8 cellular contexts compared by ENCODE assay signal in genomic region chr12:52221912-52222457, GRCh38. TPM values are rescaled to one million over a fixed set of nuclear protein-coding genes. Genes with fewer than 3 reads are reported as not detected.
DNase-seq lines count a peak whose midpoint lies in the region; ATAC-seq, FAIRE-seq and TF ChIP-seq lines count a peak whose summit lies in the region.

No MANE protein-coding gene starts in this region.

- in situ Hi-C loops in astrocyte of the spinal cord (cut with HindIII; ENCODE audit: low sequenced_read_pairs): no loop called here
- in situ Hi-C loops in HepG2 (cut with HindIII; ENCODE audit: extremely low pct_ligation_motif_present, low pct_unique_long_range_greater_than_20kb): no loop called here

- peak; percentile 77 for TF ChIP-seq CTCF in HFF-Myc (IDR thresholded peaks at IDR 0.05; ENCODE audit: low read depth, low read length, missing control alignments)
- TF ChIP-seq CTCF in astrocyte of the spinal cord (IDR thresholded peaks at IDR 0.05; ENCODE audit: low read depth, low read length): peak; percentile 63
- TF ChIP-seq CTCF in HepG2 (CRISPR knock-in tag; IDR thresholded peaks at IDR 0.05): peak; percentile 55

- H3K4me2 ChIP-seq in HepG2 (ENCODE audit: low read depth, low read length): no peak overlapping the region

- no peak overlapping the region for H3K9ac ChIP-seq in HepG2 (ENCODE audit: insufficient read depth, low read depth, low read length)

- DNase-seq in Ammon's horn (ENCODE audit: low spot score) (peak; percentile 66), HFF-Myc (ENCODE audit: extremely low read depth, low read depth) (no peak), T-cell (peak in 22 of 34 experiments; percentile 2 to 53 (median 20)), astrocyte of the spinal cord (ENCODE audit: low read depth, low spot score) (no peak), HepG2 (ENCODE audit: low spot score) (no peak), KG1 (lab: John Stamatoyannopoulos, UW) (no peak)
- peak; percentile 94 for DNase-seq in stimulated activated CD8-positive, alpha-beta memory T cell treated with anti-CD3 and anti-CD28 coated beads, Interleukin-4, amount 100 ng/mL, for 48 hours

- POLR2A ChIA-PET in T-cell (lab: Charles Lee) (no interaction called here), HepG2 (lab: Yijun Ruan, JAX) (no interaction called here)

- H3K9me3 ChIP-seq in HepG2 (ENCODE audit: low read length): no peaks in the 10 kb centered on the region

- H3K27me3 ChIP-seq in HepG2 (ENCODE audit: control insufficient read depth in 1 of 2, insufficient read depth in 2 of 2, low read length in 2 of 2): peaks cover 0 to 6% of the 10 kb centered on the region in 2 experiments; a peak in 2 of 5 replicates

- no peak overlapping the region for H2AFZ ChIP-seq in HepG2 (ENCODE audit: low read length)

- no TSS peak for BruUV-seq in HepG2 (replicated peaks; lab: Mats Ljungman, UMichigan)

- TF ChIP-seq POLR2A in HepG2 (IDR thresholded peaks at IDR 0.05; ENCODE audit: insufficient read depth in 1 of 2, low read depth in 2 of 2, low read length in 2 of 2): no peak

- no peak overlapping the region for H3K27ac Mint-ChIP-seq in T-cell

- H3K79me2 ChIP-seq in HepG2 (ENCODE audit: insufficient read depth, low read length): no peaks in the 10 kb centered on the region

- H4K20me1 ChIP-seq in HepG2 (ENCODE audit: insufficient read depth, low read length): no peaks in the 10 kb centered on the region

- intact Hi-C loops in HepG2 (cut with micrococcal nuclease; ENCODE audit: unreplicated experiment): no loop called here

- ATAC-seq in T-cell (replicated peaks in 1 of 4) (peak in 3 of 4 experiments; percentile 27 to 34 (median 32)), HepG2 (peak; percentile 37; the same call in 1 of the 3 replicates), GM21526 (IDR thresholded peaks at IDR 0.05; ENCODE audit: low FRiP score, unreplicated experiment) (no peak)

- WGBS in HepG2 (ENCODE audit: low lambda C conversion rate): 40% methylated on average over 2 of the region's 8 CpGs

- H3K36me3 Mint-ChIP-seq in T-cell: no peaks in the 10 kb centered on the region

- H3K36me3 ChIP-seq in HepG2 (replicated peaks in 1 of 2; ENCODE audit: control insufficient read depth in 1 of 2, insufficient read depth in 2 of 2, low read length in 2 of 2): no peaks in the 10 kb centered on the region

- peaks cover 17 to 41% of the 10 kb centered on the region in 2 donors for H3K27me3 Mint-ChIP-seq in T-cell

- H3K27ac ChIP-seq in HepG2 (ENCODE audit: extremely low read length, insufficient read depth, low read length): no peak overlapping the region

- H3K4me3 Mint-ChIP-seq in T-cell: no peak overlapping the region

- TF ChIP-seq EP300 in HepG2 (IDR thresholded peaks at IDR 0.05; ENCODE audit: low read depth in 2 of 2, low read length in 2 of 2) (no peak), HepG2 (CRISPR knock-in tag; IDR thresholded peaks at IDR 0.05; ENCODE audit: borderline replicate concordance) (no peak)

- no peak for FAIRE-seq in HepG2 (lab: Jason Lieb, UNC)

- no peak overlapping the region for H3K4me3 ChIP-seq in HFF-Myc (replicated peaks; ENCODE audit: low read depth, low read length)
- H3K4me3 ChIP-seq in astrocyte of the spinal cord (ENCODE audit: low read depth, low read length): no peak overlapping the region
- no peak overlapping the region for H3K4me3 ChIP-seq in HepG2 (replicated peaks in 1 of 3; ENCODE audit: insufficient read depth in 1 of 3, low read depth in 2 of 3, low read length in 3 of 3)

- CTCF ChIA-PET in T-cell (lab: Charles Lee): no interaction called here
- CTCF ChIA-PET in HepG2 (lab: Yijun Ruan, JAX; ENCODE audit: low intra/inter-chr PET ratio, low total read pairs): interaction anchor here (1.4 kb wide), 1 partner anchor 57 kb away, joined by 4 read pairs; no protein-coding TSS in a partner anchor

- peaks cover 5% of the 10 kb centered on the region; the same call in 1 of the 2 replicates for H3K4me1 ChIP-seq in HepG2 (ENCODE audit: insufficient read depth, low read length)

- no peaks in the 10 kb centered on the region for H3K4me1 Mint-ChIP-seq in T-cell

- no peak for TF ChIP-seq RAD21 in HepG2 (CRISPR knock-in tag; IDR thresholded peaks at IDR 0.05)

- H3K9me3 Mint-ChIP-seq in T-cell: no peaks in the 10 kb centered on the region

TF ChIP-seq in HepG2, 621 proteins besides CTCF, POLR2A, EP300 and RAD21 (continues in another document):
- TF ChIP-seq HMG20A (CRISPR knock-in tag; IDR thresholded peaks at IDR 0.05; ENCODE audit: borderline replicate concordance): no peak

RNA-seq across cellular contexts. Expression of gene KRT7, which starts 11.1 kb away (rescaled TPM):
- total RNA-seq in T-cell (1 to 10 TPM in 3 of 5 donors, not detected in 2; 2.7 to 3.8 (median 3.3) TPM), HepG2 (2016; rRNA removed; fragmentation: Illumina TruSeq; extraction: Trizol) (not detected in 2 replicates)
- not detected in 2 replicates for total RNA-seq in HepG2 (2016; cell fraction: cytosol; rRNA removed; fragmentation: Illumina TruSeq; extraction: Trizol; ENCODE audit: low read depth)
- total RNA-seq in HepG2 (2016; cell fraction: insoluble cytoplasmic fraction; rRNA removed; fragmentation: Illumina TruSeq; extraction: Trizol): not detected in 2 replicates
- 0.31 TPM in 1 of 2 replicates, not detected in the other for total RNA-seq in HepG2 (2016; cell fraction: membrane; rRNA removed; fragmentation: Illumina TruSeq; extraction: Trizol)
- total RNA-seq in HepG2 (2016; cell fraction: nucleus; rRNA removed; fragmentation: Illumina TruSeq; extraction: Trizol): not detected in 2 replicates
- polyA plus RNA-seq in HepG2 (2011; rRNA removed): 0.83 TPM in 1 of 2 replicates, not detected in the other
- polyA plus RNA-seq in HepG2 (2011; cell fraction: cytosol; rRNA removed): 0.47 and 1.2 TPM in 2 replicates
- not detected in 2 replicates for polyA plus RNA-seq in HepG2 (2011; cell fraction: nucleus; rRNA removed)
- not detected in 2 replicates for polyA plus RNA-seq in HepG2 (2012)
- polyA plus RNA-seq in HepG2 (2016; cell fraction: cytosol; fragmentation: Illumina TruSeq; extraction: Trizol; ENCODE audit: low read depth): 0.34 TPM in 1 of 2 replicates, not detected in the other
- not detected in 2 replicates for polyA plus RNA-seq in HepG2 (2016; cell fraction: insoluble cytoplasmic fraction; fragmentation: Illumina TruSeq; extraction: Trizol; ENCODE audit: low read depth)
- not detected in 2 replicates for polyA plus RNA-seq in HepG2 (2016; cell fraction: membrane; fragmentation: Illumina TruSeq; extraction: Trizol; ENCODE audit: low read depth)
- not detected in 2 replicates for polyA plus RNA-seq in HepG2 (2016; cell fraction: nucleus; fragmentation: Illumina TruSeq; extraction: Trizol; ENCODE audit: insufficient read depth, low read depth)
- 646 TPM in 1 of 2 replicates, not detected in the other for polyA minus RNA-seq in HepG2 (2011; rRNA and poly(A)+ RNA removed; ENCODE audit: low replicate concordance)
- polyA minus RNA-seq in HepG2 (2011; cell fraction: cytosol; rRNA and poly(A)+ RNA removed): 4.2 and 7.9 TPM in 2 replicates
- 1.5 and 2.7 TPM in 2 replicates for polyA minus RNA-seq in HepG2 (2011; cell fraction: nucleus; rRNA and poly(A)+ RNA removed)

RNA-seq across cellular contexts. Expression of gene KRT80, which starts 30.2 kb away (rescaled TPM):
- under 1 TPM in 2 of 5 donors, not detected in 3; 0.09 to 0.12 TPM for total RNA-seq in T-cell
- 0.27 and 0.58 TPM in 2 replicates for total RNA-seq in HepG2 (2016; rRNA removed; fragmentation: Illumina TruSeq; extraction: Trizol)
- 0.10 TPM in 1 of 2 replicates, not detected in the other for total RNA-seq in HepG2 (2016; cell fraction: cytosol; rRNA removed; fragmentation: Illumina TruSeq; extraction: Trizol; ENCODE audit: low read depth)
- total RNA-seq in HepG2 (2016; cell fraction: insoluble cytoplasmic fraction; rRNA removed; fragmentation: Illumina TruSeq; extraction: Trizol): 0.37 and 0.39 TPM in 2 replicates
- 0.34 and 0.38 TPM in 2 replicates for total RNA-seq in HepG2 (2016; cell fraction: membrane; rRNA removed; fragmentation: Illumina TruSeq; extraction: Trizol)
- total RNA-seq in HepG2 (2016; cell fraction: nucleus; rRNA removed; fragmentation: Illumina TruSeq; extraction: Trizol): 0.41 and 0.53 TPM in 2 replicates
- 0.53 and 0.76 TPM in 2 replicates for polyA plus RNA-seq in HepG2 (2011; rRNA removed)
- polyA plus RNA-seq in HepG2 (2011; cell fraction: cytosol; rRNA removed): 0.43 and 0.69 TPM in 2 replicates
- 0.71 and 0.74 TPM in 2 replicates for polyA plus RNA-seq in HepG2 (2011; cell fraction: nucleus; rRNA removed)
- 0.08 and 0.25 TPM in 2 replicates for polyA plus RNA-seq in HepG2 (2012)
- 0.09 and 0.11 TPM in 2 replicates for polyA plus RNA-seq in HepG2 (2016; cell fraction: cytosol; fragmentation: Illumina TruSeq; extraction: Trizol; ENCODE audit: low read depth)
- 0.62 and 0.85 TPM in 2 replicates for polyA plus RNA-seq in HepG2 (2016; cell fraction: insoluble cytoplasmic fraction; fragmentation: Illumina TruSeq; extraction: Trizol; ENCODE audit: low read depth)
- 0.37 and 0.48 TPM in 2 replicates for polyA plus RNA-seq in HepG2 (2016; cell fraction: membrane; fragmentation: Illumina TruSeq; extraction: Trizol; ENCODE audit: low read depth)
- 0.92 and 1.2 TPM in 2 replicates for polyA plus RNA-seq in HepG2 (2016; cell fraction: nucleus; fragmentation: Illumina TruSeq; extraction: Trizol; ENCODE audit: insufficient read depth, low read depth)
- 1.4 and 134 TPM in 2 replicates for polyA minus RNA-seq in HepG2 (2011; rRNA and poly(A)+ RNA removed; ENCODE audit: low replicate concordance)
- polyA minus RNA-seq in HepG2 (2011; cell fraction: cytosol; rRNA and poly(A)+ RNA removed): 0.70 and 1.1 TPM in 2 replicates
- 0.26 and 0.62 TPM in 2 replicates for polyA minus RNA-seq in HepG2 (2011; cell fraction: nucleus; rRNA and poly(A)+ RNA removed)

RNA-seq across cellular contexts. Expression of gene KRT86, which starts 52.5 kb away (rescaled TPM):
- total RNA-seq in T-cell: under 1 TPM in 1 of 5 donors, not detected in 4; 0.35 TPM
- total RNA-seq in HepG2 (2016; rRNA removed; fragmentation: Illumina TruSeq; extraction: Trizol): not detected in 2 replicates
- not detected in 2 replicates for total RNA-seq in HepG2 (2016; cell fraction: cytosol; rRNA removed; fragmentation: Illumina TruSeq; extraction: Trizol; ENCODE audit: low read depth)
- not detected in 2 replicates for total RNA-seq in HepG2 (2016; cell fraction: insoluble cytoplasmic fraction; rRNA removed; fragmentation: Illumina TruSeq; extraction: Trizol)
- not detected in 2 replicates for total RNA-seq in HepG2 (2016; cell fraction: membrane; rRNA removed; fragmentation: Illumina TruSeq; extraction: Trizol)
- total RNA-seq in HepG2 (2016; cell fraction: nucleus; rRNA removed; fragmentation: Illumina TruSeq; extraction: Trizol): not detected in 2 replicates
- polyA plus RNA-seq in HepG2 (2011; rRNA removed): not detected in 2 replicates
- polyA plus RNA-seq in HepG2 (2011; cell fraction: cytosol; rRNA removed): not detected in 2 replicates
- not detected in 2 replicates for polyA plus RNA-seq in HepG2 (2011; cell fraction: nucleus; rRNA removed)
- not detected in 2 replicates for polyA plus RNA-seq in HepG2 (2012)
- polyA plus RNA-seq in HepG2 (2016; cell fraction: cytosol; fragmentation: Illumina TruSeq; extraction: Trizol; ENCODE audit: low read depth): not detected in 2 replicates
- not detected in 2 replicates for polyA plus RNA-seq in HepG2 (2016; cell fraction: insoluble cytoplasmic fraction; fragmentation: Illumina TruSeq; extraction: Trizol; ENCODE audit: low read depth)
- polyA plus RNA-seq in HepG2 (2016; cell fraction: membrane; fragmentation: Illumina TruSeq; extraction: Trizol; ENCODE audit: low read depth): not detected in 2 replicates
- polyA plus RNA-seq in HepG2 (2016; cell fraction: nucleus; fragmentation: Illumina TruSeq; extraction: Trizol; ENCODE audit: insufficient read depth, low read depth): not detected in 2 replicates
- polyA minus RNA-seq in HepG2 (2011; rRNA and poly(A)+ RNA removed; ENCODE audit: low replicate concordance): 0.61 TPM in 1 of 2 replicates, not detected in the other
- not detected in 2 replicates for polyA minus RNA-seq in HepG2 (2011; cell fraction: cytosol; rRNA and poly(A)+ RNA removed)
- not detected in 2 replicates for polyA minus RNA-seq in HepG2 (2011; cell fraction: nucleus; rRNA and poly(A)+ RNA removed)

Comparison
In these comparisons a context has a peak if more than half of its experiments do, and no peak if none do; other contexts are left out.
1. DNase-seq: peak in Ammon's horn (single experiment), T-cell (22 of 34) and stimulated activated CD8-positive, alpha-beta memory T cell treated with anti-CD3 and anti-CD28 coated beads, Interleukin-4, amount 100 ng/mL, for 48 hours (single experiment); none in HFF-Myc (single experiment), astrocyte of the spinal cord (single experiment), HepG2 (single experiment) and KG1 (single experiment).
2. Peak in every context shown above with its lines, with median percentiles within 50 percentile points of each other: CTCF ChIP-seq.